In genomic region chr18:57423821-57424220, GRCh38 we compare ENCODE assay signal across 1 cellular context.
A peak's percentile ranks its signal among the peaks of the same experiment; 100 is the strongest.
TF ChIP-seq lines count a peak whose summit lies in the region.

No MANE protein-coding gene starts in this region.

TF ChIP-seq in HepG2, 621 proteins besides CTCF, POLR2A, EP300 and RAD21 (continued from another document):
- TF ChIP-seq TARDBP (CRISPR knock-in tag; IDR thresholded peaks at IDR 0.05) (0 out of 2 replicates have a peak, but pooled peaks have one; percentile 37), TIGD3 (CRISPR knock-in tag; IDR thresholded peaks at IDR 0.05; ENCODE audit: borderline replicate concordance) (no peak), HNF4A (CRISPR knock-in tag; IDR thresholded peaks at IDR 0.05) (peak; percentile 88), NR2F2 (IDR thresholded peaks at IDR 0.05; ENCODE audit: borderline replicate concordance, low read depth) (peak; percentile 40; the same call in 1 of the 2 replicates), FOXJ3 (CRISPR knock-in tag; IDR thresholded peaks at IDR 0.05; ENCODE audit: borderline replicate concordance) (peak; percentile 73; the same call in 1 of the 2 replicates), ZNF503 (CRISPR knock-in tag; IDR thresholded peaks at IDR 0.05) (peak; percentile 58; the same call in 1 of the 2 replicates), ZFP90 (CRISPR knock-in tag; IDR thresholded peaks at IDR 0.05; ENCODE audit: borderline replicate concordance) (no peak), GATAD2A (CRISPR knock-in tag; IDR thresholded peaks at IDR 0.05) (peak; percentile 90), ZNF660 (CRISPR knock-in tag; IDR thresholded peaks at IDR 0.05; ENCODE audit: borderline replicate concordance, low read depth) (no peak), PBX2 (CRISPR knock-in tag; IDR thresholded peaks at IDR 0.05) (peak; percentile 41; the same call in 1 of the 2 replicates)
